35 cellular contexts compared by ENCODE assay signal in the genomic region with DNA sequence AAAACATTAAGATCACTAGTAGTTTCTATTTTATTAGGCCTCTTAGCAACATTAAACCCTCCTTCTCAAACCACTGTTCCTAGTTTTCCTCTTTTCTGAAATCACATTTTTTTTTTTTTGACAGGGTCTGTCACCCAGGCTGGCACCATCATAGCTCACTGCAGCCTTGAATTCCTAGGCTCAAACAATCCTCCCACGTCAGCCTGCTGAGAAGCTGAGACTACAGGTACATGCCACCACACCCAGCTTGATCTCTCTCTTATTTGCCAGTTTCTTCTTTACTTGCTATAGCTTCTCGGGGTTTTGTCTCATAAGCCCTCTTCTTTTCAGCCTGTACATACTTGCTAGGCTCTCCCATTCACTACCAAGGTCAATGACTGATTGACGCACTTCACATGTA. TPM values are rescaled to one million over a fixed set of nuclear protein-coding genes. Genes with fewer than 3 reads are reported as not detected.
"Had no signal": no experiment of that assay in that cellular context is flagged by ENCODE, and none has a peak within 500 bp of the region (broad histone marks: within the 10 kb centered on the region; RNA-seq: fewer than 3 reads in every experiment).

No MANE protein-coding gene starts in this region.

- DNase-seq: activated B cell treated with CpG ODN at 0.5 μM for 24 hours; activated CD4-positive, alpha-beta memory T cell treated with anti-CD3 and anti-CD28 coated beads for 36 hours; activated CD4-positive, alpha-beta T cell treated with anti-CD3 and anti-CD28 coated beads for 4 hours; activated CD4-positive, alpha-beta T cell treated with anti-CD3 and anti-CD28 coated beads, Interleukin-2, amount 10 ng/mL, durations not matched to agents 24 days and 14 days; activated CD4-positive, alpha-beta T cell treated with anti-CD3 and anti-CD28 coated beads, Interleukin-2, amount 50 U/mL, for 1 hour; activated CD4-positive, alpha-beta T cell treated with anti-CD3 and anti-CD28 coated beads, Interleukin-2, amount 50 U/mL, for 4 hours; activated CD4-positive, CD25-positive, alpha-beta regulatory T cell treated with anti-CD3 and anti-CD28 coated beads, Interleukin-2, amount 50 U/mL, for 72 hours; activated CD8-positive, alpha-beta memory T cell treated with anti-CD3 and anti-CD28 coated beads, Interleukin-2, amount 50 U/mL, for 4 hours; activated CD8-positive, alpha-beta T cell treated with anti-CD3 and anti-CD28 coated beads for 36 hours; activated effector memory CD4-positive, alpha-beta T cell treated with anti-CD3 and anti-CD28 coated beads, Interleukin-2, amount 50 U/mL, for 16 hours; activated gamma-delta T cell treated with Interleukin-2 at 50 U/mL for 16 hours; activated naive CD4-positive, alpha-beta T cell; activated naive CD4-positive, alpha-beta T cell treated with anti-CD3 and anti-CD28 coated beads for 36 hours; activated naive CD4-positive, alpha-beta T cell treated with anti-CD3 and anti-CD28 coated beads, Interleukin-2, amount 50 U/mL, for 16 hours; activated naive CD8-positive, alpha-beta T cell treated with anti-CD3 and anti-CD28 coated beads for 36 hours; activated T-cell treated with anti-CD3 and anti-CD28 coated beads for 4 hours; activated T-cell treated with anti-CD3 and anti-CD28 coated beads, Interleukin-2, amount 50 U/mL, for 1 hour; activated T-cell treated with anti-CD3 and anti-CD28 coated beads, Interleukin-2, amount 50 U/mL, for 4 hours; activated T-cell treated with anti-CD3 and anti-CD28 coated beads, Interleukin-2, amount 50 U/mL, for 72 hours; adrenal gland; amniotic stem cell; aorta; SW 1271; T-helper 1 cell; T-helper 2 cell; T-helper 9 cell had no signal

- H3K9me3 ChIP-seq: adrenal gland had no signal

- H3K9me3 Mint-ChIP-seq: activated B cell treated with CpG ODN at 0.5 μM for 24 hours; activated CD4-positive, alpha-beta memory T cell treated with anti-CD3 and anti-CD28 coated beads for 36 hours; activated CD4-positive, alpha-beta T cell treated with anti-CD3 and anti-CD28 coated beads, Interleukin-2, amount 10 ng/mL, durations not matched to agents 24 days and 14 days; activated CD8-positive, alpha-beta T cell treated with anti-CD3 and anti-CD28 coated beads for 36 hours; activated naive CD4-positive, alpha-beta T cell treated with anti-CD3 and anti-CD28 coated beads for 36 hours; activated naive CD4-positive, alpha-beta T cell treated with anti-CD3 and anti-CD28 coated beads, Interleukin-2, amount 50 U/mL, for 72 hours; activated naive CD8-positive, alpha-beta T cell treated with anti-CD3 and anti-CD28 coated beads for 36 hours; activated T-cell treated with anti-CD3 and anti-CD28 coated beads, Interleukin-2, amount 50 U/mL, for 4 hours; activated T-cell treated with anti-CD3 and anti-CD28 coated beads, Interleukin-2, amount 50 U/mL, for 72 hours; activated T-helper 1 cell treated with anti-CD3 and anti-CD28 coated beads, Interleukin-12 subunit alpha, Interleukin-12 subunit beta, Interleukin-2, Interleukin-4 antibody, amounts not matched to agents 30 ng/mL and 10 ng/mL and 1 ng/mL, durations not matched to agents 14 hours and 24 hours and 36 hours; activated T-helper 17 cell treated with anti-CD3 and anti-CD28 coated beads, Interleukin-2, amount 50 U/mL, for 72 hours; brain; T-helper 1 cell treated with Interleukin-12 subunit alpha and Interleukin-12 subunit beta and Interleukin-4 antibody, amounts not matched to agents 30 μg/mL and 1 μg/mL, for 36 hours; T-helper 2 cell treated with Interferon-gamma antibody and Interleukin-4, amounts not matched to agents 5 μg/mL and 100 μg/mL, for 36 hours had no signal

- H3K4me1 Mint-ChIP-seq: activated T-helper 17 cell treated with anti-CD3 and anti-CD28 coated beads, Interleukin-2, amount 50 U/mL, for 72 hours; brain had no signal

- H3K27me3 ChIP-seq: adrenal gland, cardiac muscle cell had no signal

- H3K27me3 Mint-ChIP-seq: activated B cell treated with CpG ODN at 0.5 μM for 24 hours; activated CD4-positive, alpha-beta memory T cell treated with anti-CD3 and anti-CD28 coated beads for 36 hours; activated CD4-positive, alpha-beta T cell treated with anti-CD3 and anti-CD28 coated beads, Interleukin-2, amount 10 ng/mL, durations not matched to agents 24 days and 14 days; activated CD8-positive, alpha-beta T cell treated with anti-CD3 and anti-CD28 coated beads for 36 hours; activated naive CD8-positive, alpha-beta T cell treated with anti-CD3 and anti-CD28 coated beads for 36 hours had no signal

- H3K4me3 Mint-ChIP-seq: activated B cell treated with CpG ODN at 0.5 μM for 24 hours; activated CD4-positive, alpha-beta memory T cell treated with anti-CD3 and anti-CD28 coated beads for 36 hours; activated CD4-positive, alpha-beta T cell treated with anti-CD3 and anti-CD28 coated beads, Interleukin-2, amount 10 ng/mL, durations not matched to agents 24 days and 14 days; activated CD8-positive, alpha-beta T cell treated with anti-CD3 and anti-CD28 coated beads for 36 hours; activated naive CD4-positive, alpha-beta T cell treated with anti-CD3 and anti-CD28 coated beads for 36 hours; activated naive CD8-positive, alpha-beta T cell treated with anti-CD3 and anti-CD28 coated beads for 36 hours; activated T-cell treated with anti-CD3 and anti-CD28 coated beads, Interleukin-2, amount 50 U/mL, for 4 hours; activated T-cell treated with anti-CD3 and anti-CD28 coated beads, Interleukin-2, amount 50 U/mL, for 72 hours; activated T-helper 1 cell treated with anti-CD3 and anti-CD28 coated beads, Interleukin-12 subunit alpha, Interleukin-12 subunit beta, Interleukin-2, Interleukin-4 antibody, amounts not matched to agents 30 ng/mL and 10 ng/mL and 1 ng/mL, durations not matched to agents 14 hours and 24 hours and 36 hours; activated T-helper 17 cell treated with anti-CD3 and anti-CD28 coated beads, Interleukin-2, amount 50 U/mL, for 72 hours; brain; T-helper 1 cell treated with Interleukin-12 subunit alpha and Interleukin-12 subunit beta and Interleukin-4 antibody, amounts not matched to agents 30 μg/mL and 1 μg/mL, for 36 hours; T-helper 2 cell treated with Interferon-gamma antibody and Interleukin-4, amounts not matched to agents 5 μg/mL and 100 μg/mL, for 36 hours had no signal

- ATAC-seq: activated CD8-positive, alpha-beta T cell treated with anti-CD3 and anti-CD28 coated beads for 36 hours; activated naive CD4-positive, alpha-beta T cell treated with anti-CD3 and anti-CD28 coated beads, Interleukin-2, amount 50 U/mL, for 72 hours; activated T-cell treated with anti-CD3 and anti-CD28 coated beads, Interleukin-2, amount 50 U/mL, for 4 hours; activated T-cell treated with anti-CD3 and anti-CD28 coated beads, Interleukin-2, amount 50 U/mL, for 72 hours; activated T-helper 17 cell treated with anti-CD3 and anti-CD28 coated beads, Interleukin-2, amount 50 U/mL, for 72 hours had no signal

- H3K27ac ChIP-seq: adrenal gland, cardiac muscle cell, VCaP had no signal

- H3K4me3 ChIP-seq: adrenal gland, cardiac muscle cell had no signal

- H3K36me3 ChIP-seq: adrenal gland, cardiac muscle cell had no signal

- H3K4me1 ChIP-seq: adrenal gland had no signal

- H3K36me3 Mint-ChIP-seq: activated CD4-positive, alpha-beta memory T cell treated with anti-CD3 and anti-CD28 coated beads for 36 hours; activated naive CD4-positive, alpha-beta T cell treated with anti-CD3 and anti-CD28 coated beads, Interleukin-2, amount 50 U/mL, for 72 hours; activated naive CD8-positive, alpha-beta T cell treated with anti-CD3 and anti-CD28 coated beads for 36 hours; brain had no signal

- H3K27ac Mint-ChIP-seq: activated B cell treated with CpG ODN at 0.5 μM for 24 hours; activated CD4-positive, alpha-beta memory T cell treated with anti-CD3 and anti-CD28 coated beads for 36 hours; activated CD4-positive, alpha-beta T cell treated with anti-CD3 and anti-CD28 coated beads, Interleukin-2, amount 10 ng/mL, durations not matched to agents 24 days and 14 days; activated CD8-positive, alpha-beta T cell treated with anti-CD3 and anti-CD28 coated beads for 36 hours; activated naive CD4-positive, alpha-beta T cell treated with anti-CD3 and anti-CD28 coated beads for 36 hours; activated naive CD4-positive, alpha-beta T cell treated with anti-CD3 and anti-CD28 coated beads, Interleukin-2, amount 50 U/mL, for 72 hours; activated naive CD8-positive, alpha-beta T cell treated with anti-CD3 and anti-CD28 coated beads for 36 hours; activated T-cell treated with anti-CD3 and anti-CD28 coated beads, Interleukin-2, amount 50 U/mL, for 72 hours; activated T-helper 1 cell treated with anti-CD3 and anti-CD28 coated beads, Interleukin-12 subunit alpha, Interleukin-12 subunit beta, Interleukin-2, Interleukin-4 antibody, amounts not matched to agents 30 ng/mL and 10 ng/mL and 1 ng/mL, durations not matched to agents 14 hours and 24 hours and 36 hours; activated T-helper 17 cell treated with anti-CD3 and anti-CD28 coated beads, Interleukin-2, amount 50 U/mL, for 72 hours; brain; T-helper 1 cell treated with Interleukin-12 subunit alpha and Interleukin-12 subunit beta and Interleukin-4 antibody, amounts not matched to agents 30 μg/mL and 1 μg/mL, for 36 hours; T-helper 2 cell treated with Interferon-gamma antibody and Interleukin-4, amounts not matched to agents 5 μg/mL and 100 μg/mL, for 36 hours had no signal

RNA-seq across cellular contexts. Expression of a gene that starts 51.4 kb away (rescaled TPM):
- total RNA-seq: activated B cell treated with CpG ODN at 0.5 μM for 24 hours; activated CD4-positive, alpha-beta memory T cell treated with anti-CD3 and anti-CD28 coated beads for 36 hours; activated CD8-positive, alpha-beta memory T cell treated with anti-CD3 and anti-CD28 coated beads for 36 hours; activated CD8-positive, alpha-beta T cell treated with anti-CD3 and anti-CD28 coated beads for 36 hours; activated naive CD4-positive, alpha-beta T cell treated with anti-CD3 and anti-CD28 coated beads for 36 hours; activated naive CD4-positive, alpha-beta T cell treated with anti-CD3 and anti-CD28 coated beads, Interleukin-2, amount 50 U/mL, for 72 hours; activated naive CD8-positive, alpha-beta T cell treated with anti-CD3 and anti-CD28 coated beads for 36 hours; activated T-cell treated with anti-CD3 and anti-CD28 coated beads, Interleukin-2, amount 50 U/mL, for 4 hours had no signal
- polyA plus RNA-seq: cardiac muscle cell had no signal
